15 cellular contexts compared by ENCODE assay signal in the genomic region with DNA sequence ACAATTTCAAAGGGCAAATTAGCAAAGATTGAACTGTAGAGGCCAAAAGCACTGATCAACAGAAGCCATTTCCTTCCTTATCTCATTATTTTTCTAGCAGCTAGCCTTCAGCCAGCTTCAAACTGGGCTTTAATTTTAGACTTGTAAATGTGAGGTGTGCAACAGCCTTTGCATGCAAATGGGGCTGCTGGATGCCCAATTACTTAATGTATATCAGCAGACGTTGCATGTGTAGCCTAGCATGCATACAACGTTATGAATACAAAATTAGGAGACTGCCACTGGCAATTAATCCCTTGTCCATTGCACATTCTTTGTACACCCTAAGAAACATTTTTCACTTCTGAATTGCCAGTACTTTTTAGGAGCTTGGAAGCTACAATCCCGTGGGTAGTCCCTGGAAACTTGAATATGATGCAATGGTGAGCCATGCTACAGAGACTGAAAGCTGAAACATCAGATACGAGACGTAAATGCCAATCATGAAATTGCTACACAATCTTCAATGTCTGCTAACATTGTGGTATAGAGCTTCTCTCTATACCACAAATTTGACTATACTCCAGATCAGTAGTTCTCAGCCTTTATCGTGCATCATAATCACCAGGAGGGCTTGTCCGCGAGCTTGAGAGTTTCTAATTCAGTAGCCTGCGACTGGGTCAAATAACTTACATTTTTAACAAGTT. TPM values are rescaled to one million over a fixed set of nuclear protein-coding genes. Genes with fewer than 3 reads are reported as not detected.
DNase-seq lines count a peak whose midpoint lies in the region; ATAC-seq, FAIRE-seq and TF ChIP-seq lines count a peak whose summit lies in the region.
"Had no signal": no experiment of that assay in that cellular context is flagged by ENCODE, and none has a peak within 500 bp of the region (broad histone marks: within the 10 kb centered on the region; RNA-seq: fewer than 3 reads in every experiment).

No MANE protein-coding gene starts in this region.

- H3K36me3 Mint-ChIP-seq in IgD-negative memory B cell (peaks cover 7% of the 10 kb centered on the region), endodermal cell (ENCODE audit: low read depth) (peaks cover 11% of the 10 kb centered on the region)
- H3K36me3 Mint-ChIP-seq in T-helper 2 cell treated with Interferon-gamma antibody and Interleukin-4, amounts not matched to agents 5 μg/mL and 100 μg/mL, for 36 hours (ENCODE audit: low read depth), result peaks cover 39% of the 10 kb centered on the region
- H3K36me3 Mint-ChIP-seq in activated naive CD4-positive, alpha-beta T cell treated with anti-CD3 and anti-CD28 coated beads for 36 hours (ENCODE audit: low read depth), result peaks cover 1% of the 10 kb centered on the region

- H3K79me2 ChIP-seq in ACC112 (ENCODE audit: control insufficient read depth, insufficient read depth, low read length, unreplicated experiment), result peaks cover 37% of the 10 kb centered on the region

- intact Hi-C loops in pancreas (cut with DNase I), result loop anchor here in 1 of 3 donors (10.0 kb wide), 1 partner anchor 833 kb away; no protein-coding TSS in a partner anchor
- intact Hi-C loops in activated naive CD4-positive, alpha-beta T cell treated with anti-CD3 and anti-CD28 coated beads for 36 hours (cut with micrococcal nuclease), result loop anchor here (10.0 kb wide), 1 partner anchor 647 kb away; no protein-coding TSS in a partner anchor

- TF ChIP-seq CTCF in endodermal cell (conservative IDR thresholded peaks at IDR 0.05), result no peak
- TF ChIP-seq CTCF in pancreas (IDR thresholded peaks at IDR 0.05), result no peak

- peaks cover 25% of the 10 kb centered on the region for H3K9me3 ChIP-seq in endodermal cell (ENCODE audit: control insufficient read depth, low read length)
- no peaks in the 10 kb centered on the region for H3K9me3 ChIP-seq in pancreas
- H3K9me3 ChIP-seq: vagina had no signal

- H3K27me3 Mint-ChIP-seq in IgD-negative memory B cell (no peaks in the 10 kb centered on the region), endodermal cell (ENCODE audit: insufficient read depth) (no peaks in the 10 kb centered on the region)
- no peaks in the 10 kb centered on the region for H3K27me3 Mint-ChIP-seq in T-helper 2 cell treated with Interferon-gamma antibody and Interleukin-4, amounts not matched to agents 5 μg/mL and 100 μg/mL, for 36 hours (ENCODE audit: low read depth)
- no peaks in the 10 kb centered on the region for H3K27me3 Mint-ChIP-seq in activated naive CD4-positive, alpha-beta T cell treated with anti-CD3 and anti-CD28 coated beads for 36 hours (ENCODE audit: low read depth)

- H3K4me1 Mint-ChIP-seq in IgD-negative memory B cell, result peaks cover 35 to 39% (median 36%) of the 10 kb centered on the region in 3 donors
- peaks cover 44% of the 10 kb centered on the region for H3K4me1 Mint-ChIP-seq in endodermal cell
- H3K4me1 Mint-ChIP-seq in T-helper 2 cell treated with Interferon-gamma antibody and Interleukin-4, amounts not matched to agents 5 μg/mL and 100 μg/mL, for 36 hours (ENCODE audit: low read depth), result peaks cover 13% of the 10 kb centered on the region
- peaks cover 8% of the 10 kb centered on the region for H3K4me1 Mint-ChIP-seq in activated naive CD4-positive, alpha-beta T cell treated with anti-CD3 and anti-CD28 coated beads for 36 hours (ENCODE audit: low read depth)

- CTCF ChIA-PET in activated naive CD4-positive, alpha-beta T cell treated with anti-CD3 and anti-CD28 coated beads for 36 hours (lab: Charles Lee), result interaction anchor here (0.6 to 2.8 kb wide), 18 partner anchors 10 to 832 kb away, joined by 3 to 11 read pairs (median 4); no protein-coding TSS in a partner anchor

- WGBS in endodermal cell (ENCODE audit: insufficient coverage in 1 of 2, insufficient read length in 1 of 2), 2 experiments, result 82 to 87% methylated on average over 9 of the region's 9 CpGs
- 73 to 79% methylated on average over 9 of the region's 9 CpGs for WGBS in pancreas, 2 donors

- H3K27me3 ChIP-seq in ACC112 (ENCODE audit: insufficient read depth, low read length), result no peaks in the 10 kb centered on the region
- H3K27me3 ChIP-seq in endodermal cell (ENCODE audit: control insufficient read depth, insufficient read depth, low read length, poor library complexity, severe bottlenecking), result no peaks in the 10 kb centered on the region
- no peaks in the 10 kb centered on the region for H3K27me3 ChIP-seq in pancreas
- H3K27me3 ChIP-seq: vagina had no signal

- H3K4me3 ChIP-seq in ACC112 (ENCODE audit: low read depth, low read length), result no peak overlapping the region
- peak overlapping the region; percentile 5 for H3K4me3 ChIP-seq in endodermal cell (ENCODE audit: low read length)
- H3K4me3 ChIP-seq in pancreas, result no peak overlapping the region
- H3K4me3 ChIP-seq: vagina had no signal

- no peak overlapping the region for H2AFZ ChIP-seq in ACC112 (ENCODE audit: low read length, unreplicated experiment)

- H3K4me1 ChIP-seq in ACC112 (ENCODE audit: control insufficient read depth, insufficient read depth, low read length, unreplicated experiment), result peaks cover 34% of the 10 kb centered on the region
- H3K4me1 ChIP-seq in endodermal cell (ENCODE audit: control insufficient read depth, insufficient read depth, low read length), result peaks cover 37% of the 10 kb centered on the region
- peaks cover 0 to 3% (median 0%) of the 10 kb centered on the region in 3 donors for H3K4me1 ChIP-seq in pancreas

- H3K27ac ChIP-seq in ACC112 (ENCODE audit: low read depth, low read length) (peak overlapping the region; percentile 58), endodermal cell (ENCODE audit: low read depth, low read length) (no peak overlapping the region), pancreas (no peak overlapping the region)
- H3K27ac ChIP-seq: vagina had no signal

- H3K36me3 ChIP-seq in ACC112 (ENCODE audit: insufficient read depth, low read length) (peaks cover 28% of the 10 kb centered on the region), endodermal cell (ENCODE audit: control insufficient read depth, insufficient read depth, low read length) (peaks cover 82% of the 10 kb centered on the region), pancreas (no peaks in the 10 kb centered on the region)
- H3K36me3 ChIP-seq: vagina had no signal

- DNase-seq in endodermal cell (no peak), cerebellum (ENCODE audit: low spot score) (no peak), pancreas (no peak)
- no peak for DNase-seq in T-helper 2 cell treated with Interferon-gamma antibody and Interleukin-4, amounts not matched to agents 5 μg/mL and 100 μg/mL, for 36 hours (ENCODE audit: low spot score)
- DNase-seq in activated naive CD4-positive, alpha-beta T cell treated with anti-CD3 and anti-CD28 coated beads for 36 hours, result no peak
- DNase-seq: activated naive CD4-positive, alpha-beta T cell treated with anti-CD3 and anti-CD28 coated beads, Interleukin-2, amount 50 U/mL, for 16 hours; DMS79 treated with DMSO at 0.1 percent for 48 hours; foreskin melanocyte; islet precursor cell; NCI-H1048; T1000 had no signal

- peak overlapping the region; percentile 11 for H3K9ac ChIP-seq in endodermal cell (ENCODE audit: extremely low read depth, low read length, poor library complexity, severe bottlenecking)

- H3K4me3 Mint-ChIP-seq in IgD-negative memory B cell (peak overlapping the region; percentile 33 to 86 (median 56)), endodermal cell (no peak overlapping the region)
- H3K4me3 Mint-ChIP-seq in T-helper 2 cell treated with Interferon-gamma antibody and Interleukin-4, amounts not matched to agents 5 μg/mL and 100 μg/mL, for 36 hours, result no peak overlapping the region
- no peak overlapping the region for H3K4me3 Mint-ChIP-seq in activated naive CD4-positive, alpha-beta T cell treated with anti-CD3 and anti-CD28 coated beads for 36 hours

- no peaks in the 10 kb centered on the region for H3K9me3 Mint-ChIP-seq in IgD-negative memory B cell
- H3K9me3 Mint-ChIP-seq in endodermal cell, result peaks cover 4% of the 10 kb centered on the region
- H3K9me3 Mint-ChIP-seq in T-helper 2 cell treated with Interferon-gamma antibody and Interleukin-4, amounts not matched to agents 5 μg/mL and 100 μg/mL, for 36 hours, result no peaks in the 10 kb centered on the region
- peaks cover 2% of the 10 kb centered on the region for H3K9me3 Mint-ChIP-seq in activated naive CD4-positive, alpha-beta T cell treated with anti-CD3 and anti-CD28 coated beads for 36 hours

- ATAC-seq in GM18907 (IDR thresholded peaks at IDR 0.05; ENCODE audit: unreplicated experiment) (peak; percentile 47), pancreas (no peak)

- H3K27ac Mint-ChIP-seq in IgD-negative memory B cell (peak overlapping the region in 2 of 3 donors; percentile 12 to 40), endodermal cell (peak overlapping the region; percentile 89)
- no peak overlapping the region for H3K27ac Mint-ChIP-seq in T-helper 2 cell treated with Interferon-gamma antibody and Interleukin-4, amounts not matched to agents 5 μg/mL and 100 μg/mL, for 36 hours
- H3K27ac Mint-ChIP-seq in activated naive CD4-positive, alpha-beta T cell treated with anti-CD3 and anti-CD28 coated beads for 36 hours, result no peak overlapping the region

- no peak for FAIRE-seq in pancreas (lab: Jason Lieb, UNC)

RNA-seq across cellular contexts. Expression of a gene that starts 20.2 kb away (rescaled TPM):
- 30.1 TPM for polyA plus RNA-seq in IgD-negative memory B cell
- total RNA-seq in endodermal cell, result 100 to 1,000 TPM in 1 of 2 donors, 10 to 100 TPM in 1; 33.8 to 101 TPM
- 14.0 TPM for polyA plus RNA-seq in endodermal cell (2013, experiment 1 of 2)
- 16.6 TPM for polyA plus RNA-seq in endodermal cell (2013, experiment 2 of 2)
- total RNA-seq in cerebellum, result 0.73 TPM
- total RNA-seq in pancreas, result 1 to 10 TPM in 5 of 6 donors, under 1 TPM in 1; 0.83 to 9.7 (median 2.1) TPM
- 1 to 10 TPM; 1.4 to 3.0 TPM for polyA plus RNA-seq in pancreas
- total RNA-seq in activated naive CD4-positive, alpha-beta T cell treated with anti-CD3 and anti-CD28 coated beads for 36 hours, result 10 to 100 TPM; 17.4 to 19.8 TPM

RNA-seq across cellular contexts. Expression of a gene that starts 51.6 kb away (rescaled TPM):
- polyA plus RNA-seq in IgD-negative memory B cell (36.7 TPM), pancreas (10 to 100 TPM in 1 of 2 donors, 1 to 10 TPM in 1; 5.2 to 10.2 TPM)
- total RNA-seq in endodermal cell (10 to 100 TPM; 29.7 to 46.9 TPM), cerebellum (12.0 TPM), pancreas (1 to 10 TPM; 5.2 to 9.6 (median 6.8) TPM)
- polyA plus RNA-seq in endodermal cell (2013, experiment 1 of 2), result 32.0 TPM
- 29.6 TPM for polyA plus RNA-seq in endodermal cell (2013, experiment 2 of 2)
- total RNA-seq in activated naive CD4-positive, alpha-beta T cell treated with anti-CD3 and anti-CD28 coated beads for 36 hours, result 10 to 100 TPM; 14.5 to 16.8 TPM

Comparison
In these comparisons a context has a peak if more than half of its experiments do, and no peak if none do; other contexts are left out.
1. H3K27ac Mint-ChIP-seq: peak in IgD-negative memory B cell (2 of 3) and endodermal cell (single experiment); none in T-helper 2 cell treated with Interferon-gamma antibody and Interleukin-4, amounts not matched to agents 5 μg/mL and 100 μg/mL, for 36 hours (single experiment) and activated naive CD4-positive, alpha-beta T cell treated with anti-CD3 and anti-CD28 coated beads for 36 hours (single experiment).
2. H3K4me3 Mint-ChIP-seq: peak in IgD-negative memory B cell (4 of 4); none in endodermal cell (single experiment), T-helper 2 cell treated with Interferon-gamma antibody and Interleukin-4, amounts not matched to agents 5 μg/mL and 100 μg/mL, for 36 hours (single experiment) and activated naive CD4-positive, alpha-beta T cell treated with anti-CD3 and anti-CD28 coated beads for 36 hours (single experiment).